1 cellular context compared by ENCODE assay signal in genomic region chr6:167091149-167092107, GRCh38.
TF ChIP-seq lines count a peak whose summit lies in the region.

No MANE protein-coding gene starts in this region.

TF ChIP-seq in HepG2, 621 proteins besides CTCF, POLR2A, EP300 and RAD21 (continued from another document):
- TF ChIP-seq RFX1 (IDR thresholded peaks at IDR 0.05) (peak; percentile 50; the same call in 1 of the 2 replicates), SP2 (CRISPR knock-in tag; IDR thresholded peaks at IDR 0.05) (no peak), KLF15 (CRISPR knock-in tag; IDR thresholded peaks at IDR 0.05; ENCODE audit: borderline replicate concordance) (no peak), ZNF784 (CRISPR knock-in tag; IDR thresholded peaks at IDR 0.05; ENCODE audit: borderline replicate concordance) (no peak), ZNF549 (CRISPR knock-in tag; IDR thresholded peaks at IDR 0.05) (no peak), ZNF589 (CRISPR knock-in tag; conservative IDR thresholded peaks at IDR 0.05) (no peak), REST (IDR thresholded peaks at IDR 0.05; ENCODE audit: borderline replicate concordance in 1 of 2, low read depth in 1 of 2, low read length in 2 of 2) (peak; percentile 10 to 68; a peak in 3 of 4 replicates), MXI1 (IDR thresholded peaks at IDR 0.05; ENCODE audit: borderline replicate concordance, low read depth, low read length) (0 out of 3 replicates have a peak, but pooled peaks have one; percentile 17), TIGD3 (CRISPR knock-in tag; IDR thresholded peaks at IDR 0.05; ENCODE audit: borderline replicate concordance) (no peak), MIER3 (CRISPR knock-in tag; IDR thresholded peaks at IDR 0.05; ENCODE audit: borderline replicate concordance) (no peak), SKI (IDR thresholded peaks at IDR 0.05; ENCODE audit: partially characterized antibody) (peak; percentile 12), RFX3 (CRISPR knock-in tag; IDR thresholded peaks at IDR 0.05) (peak; percentile 69), CBFB (CRISPR knock-in tag; IDR thresholded peaks at IDR 0.05) (no peak), ZNF83 (CRISPR knock-in tag; IDR thresholded peaks at IDR 0.05; ENCODE audit: borderline replicate concordance) (no peak), IKZF4 (CRISPR knock-in tag; IDR thresholded peaks at IDR 0.05; ENCODE audit: borderline replicate concordance, low read depth, not compliant biosample characterization) (no peak), TCF12 (IDR thresholded peaks at IDR 0.05) (no peak), TCF12 (CRISPR knock-in tag; IDR thresholded peaks at IDR 0.05) (no peak), ZNF282 (IDR thresholded peaks at IDR 0.05; ENCODE audit: partially characterized antibody) (no peak), ETV5 (CRISPR knock-in tag; IDR thresholded peaks at IDR 0.05; ENCODE audit: borderline replicate concordance) (no peak)
